26 cellular contexts compared by ENCODE assay signal in the genomic region with DNA sequence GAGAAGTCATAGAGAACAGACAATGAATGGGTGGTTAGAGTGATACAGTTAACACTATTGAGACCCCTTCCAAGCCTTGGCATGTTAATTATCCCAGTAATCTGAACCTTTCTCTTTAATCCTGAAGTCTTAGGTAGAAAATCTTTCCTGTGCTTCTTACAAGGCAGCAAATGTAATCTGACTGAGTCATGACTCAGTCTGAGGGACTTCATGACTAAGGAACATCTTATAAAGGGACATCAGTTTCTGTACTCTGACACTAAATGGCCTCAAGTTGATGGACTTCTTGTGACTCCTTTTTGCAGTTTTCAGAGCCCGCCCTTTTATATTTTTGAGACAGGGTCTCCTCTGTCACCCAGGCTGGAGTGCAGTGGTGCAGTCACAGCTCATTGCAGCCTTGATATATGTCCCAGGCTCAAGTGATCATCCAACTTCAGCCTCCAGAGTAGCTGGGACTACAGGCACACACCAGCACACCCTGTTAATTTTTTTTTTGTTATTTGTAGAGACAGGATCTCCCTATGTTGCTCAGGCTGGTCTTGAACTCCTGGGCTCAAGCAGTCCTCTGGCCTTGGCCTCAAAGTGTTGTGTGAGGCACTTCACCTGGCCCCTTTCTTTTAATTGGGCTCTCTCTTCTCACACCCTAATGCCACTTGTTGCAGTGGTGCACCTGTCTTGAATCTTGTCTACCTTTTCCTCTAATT. TPM values are rescaled to one million over a fixed set of nuclear protein-coding genes. Genes with fewer than 3 reads are reported as not detected.
DNase-seq lines count a peak whose midpoint lies in the region; ATAC-seq and TF ChIP-seq lines count a peak whose summit lies in the region.
"Had no signal": no experiment of that assay in that cellular context is flagged by ENCODE, and none has a peak within 500 bp of the region (broad histone marks: within the 10 kb centered on the region; RNA-seq: fewer than 3 reads in every experiment).

No MANE protein-coding gene starts in this region.

- TF ChIP-seq CTCF in HFFc6 (IDR thresholded peaks at IDR 0.05) (no peak), smooth muscle cell (IDR thresholded peaks at IDR 0.05; ENCODE audit: borderline replicate concordance, insufficient read depth, poor library complexity, severe bottlenecking) (no peak)

- no peaks in the 10 kb centered on the region for H3K79me2 ChIP-seq in smooth muscle cell (ENCODE audit: low read depth)

- no peaks in the 10 kb centered on the region for H3K4me1 Mint-ChIP-seq in activated CD4-positive, alpha-beta T cell treated with anti-CD3 and anti-CD28 coated beads for 36 hours
- peaks cover 35% of the 10 kb centered on the region for H3K4me1 Mint-ChIP-seq in HFFc6 (ENCODE audit: low read depth)
- H3K4me1 Mint-ChIP-seq: activated B cell treated with CpG ODN at 0.5 μM for 24 hours, GM23338 had no signal

- H3K27ac ChIP-seq in smooth muscle cell (ENCODE audit: low read depth), result peak overlapping the region; percentile 72
- H3K27ac ChIP-seq: gastroesophageal sphincter, lower lobe of right lung, RWPE1, testis had no signal

- 100% methylated on average over 1 of the region's 1 CpG for WGBS in smooth muscle cell (ENCODE audit: low lambda C conversion rate)

- no peak for ATAC-seq in activated CD4-positive, alpha-beta T cell treated with anti-CD3 and anti-CD28 coated beads for 36 hours
- ATAC-seq: esophagus mucosa, gastroesophageal sphincter, GM23338, lower lobe of right lung had no signal

- H3K27me3 ChIP-seq in adipocyte (replicated peaks; ENCODE audit: control insufficient read depth, insufficient read depth, low read length) (no peaks in the 10 kb centered on the region), smooth muscle cell (ENCODE audit: low read depth) (no peaks in the 10 kb centered on the region)
- H3K27me3 ChIP-seq: gastroesophageal sphincter, testis had no signal

- H3K9ac ChIP-seq in adipocyte (ENCODE audit: low read length) (no peak overlapping the region), smooth muscle cell (ENCODE audit: low read depth) (peak overlapping the region; percentile 15)

- no peaks in the 10 kb centered on the region for H3K9me3 Mint-ChIP-seq in activated CD4-positive, alpha-beta T cell treated with anti-CD3 and anti-CD28 coated beads for 36 hours (ENCODE audit: low read depth)
- no peaks in the 10 kb centered on the region for H3K9me3 Mint-ChIP-seq in HFFc6
- H3K9me3 Mint-ChIP-seq: activated B cell treated with CpG ODN at 0.5 μM for 24 hours, GM23338 had no signal

- no peak for DNase-seq in activated CD4-positive, alpha-beta T cell treated with anti-CD3 and anti-CD28 coated beads for 36 hours
- no peak for DNase-seq in activated CD4-positive, alpha-beta T cell treated with anti-CD3 and anti-CD28 coated beads for 1 hour
- peak; percentile 37 for DNase-seq in HFFc6
- DNase-seq in adipocyte (ENCODE audit: low read depth), result peak; percentile 6
- no peak for DNase-seq in smooth muscle cell (lab: John Stamatoyannopoulos, UW; ENCODE audit: unreplicated experiment)
- no peak for DNase-seq in superior temporal gyrus (ENCODE audit: extremely low spot score)
- no peak for DNase-seq in SIG-M5 treated with dmso at 0.1 percent for 504 hours (lab: John Stamatoyannopoulos, UW; ENCODE audit: unreplicated experiment)
- no peak for DNase-seq in cerebellum (ENCODE audit: low spot score)
- DNase-seq: 8988T; activated B cell treated with CpG ODN at 0.5 μM for 24 hours; activated naive CD4-positive, alpha-beta T cell treated with anti-CD3 and anti-CD28 coated beads, Interleukin-2, amount 50 U/mL, for 16 hours; activated T-cell treated with anti-CD3 and anti-CD28 coated beads, Interleukin-2, amount 50 U/mL, for 1 hour; Caco-2; hypothalamus; lower lobe of right lung; MM.1S; NCI-H1436 treated with DMSO at 0.1 percent for 48 hours; NCI-H2171; NCI-H526 treated with DMSO at 0.1 percent for 48 hours; T-helper 9 cell; testis had no signal

- CTCF ChIA-PET in activated CD4-positive, alpha-beta T cell treated with anti-CD3 and anti-CD28 coated beads for 36 hours (lab: Charles Lee), result no interaction called here

- no peak overlapping the region for H3K4me3 Mint-ChIP-seq in activated CD4-positive, alpha-beta T cell treated with anti-CD3 and anti-CD28 coated beads for 36 hours
- H3K4me3 Mint-ChIP-seq in HFFc6, result peak overlapping the region; percentile 32; the same call in 1 of the 2 replicates
- H3K4me3 Mint-ChIP-seq: activated B cell treated with CpG ODN at 0.5 μM for 24 hours, GM23338 had no signal

- H3K4me1 ChIP-seq in adipocyte (ENCODE audit: control insufficient read depth, insufficient read depth, low read length) (peaks cover 14% of the 10 kb centered on the region), smooth muscle cell (ENCODE audit: low read depth) (no peaks in the 10 kb centered on the region)
- H3K4me1 ChIP-seq: Caco-2, gastroesophageal sphincter, lower lobe of right lung, testis had no signal

- peak overlapping the region; percentile 17 for H3K27ac Mint-ChIP-seq in activated CD4-positive, alpha-beta T cell treated with anti-CD3 and anti-CD28 coated beads for 36 hours
- H3K27ac Mint-ChIP-seq in HFFc6, result peak overlapping the region; percentile 70
- H3K27ac Mint-ChIP-seq: activated B cell treated with CpG ODN at 0.5 μM for 24 hours, GM23338, progenitor cell of endocrine pancreas had no signal

- no peaks in the 10 kb centered on the region for H4K20me1 ChIP-seq in smooth muscle cell (ENCODE audit: low read depth)

- H3K4me3 ChIP-seq in adipocyte (ENCODE audit: low read length) (no peak overlapping the region), smooth muscle cell (no peak overlapping the region)
- H3K4me3 ChIP-seq: gastroesophageal sphincter, GM23338, lower lobe of right lung, testis had no signal

- H3F3A ChIP-seq in smooth muscle cell (ENCODE audit: low read depth), result peaks cover 4% of the 10 kb centered on the region

- no peak overlapping the region for H3K4me2 ChIP-seq in smooth muscle cell
- H3K4me2 ChIP-seq: GM23338 had no signal

- H2AFZ ChIP-seq in smooth muscle cell (ENCODE audit: low read depth), result no peak overlapping the region
- H2AFZ ChIP-seq: GM23338 had no signal

- H3K9me3 ChIP-seq in adipocyte (ENCODE audit: control insufficient read depth, low read length), result no peaks in the 10 kb centered on the region
- H3K9me3 ChIP-seq in smooth muscle cell (replicated peaks; ENCODE audit: low read depth), result no peaks in the 10 kb centered on the region
- H3K9me3 ChIP-seq: Caco-2, gastroesophageal sphincter, lower lobe of right lung, testis had no signal

- H3K27me3 Mint-ChIP-seq in activated CD4-positive, alpha-beta T cell treated with anti-CD3 and anti-CD28 coated beads for 36 hours, result no peaks in the 10 kb centered on the region
- H3K27me3 Mint-ChIP-seq in HFFc6 (ENCODE audit: insufficient read depth), result no peaks in the 10 kb centered on the region; the same call in 1 of the 2 replicates
- H3K27me3 Mint-ChIP-seq: activated B cell treated with CpG ODN at 0.5 μM for 24 hours, progenitor cell of endocrine pancreas had no signal

- intact Hi-C loops in activated CD4-positive, alpha-beta T cell treated with anti-CD3 and anti-CD28 coated beads for 36 hours (cut with DNase I, micrococcal nuclease), result no loop called here

- peaks cover 41% of the 10 kb centered on the region for H3K36me3 Mint-ChIP-seq in activated CD4-positive, alpha-beta T cell treated with anti-CD3 and anti-CD28 coated beads for 36 hours (ENCODE audit: low read depth)
- H3K36me3 Mint-ChIP-seq in HFFc6 (ENCODE audit: low read depth), result peaks cover 24% of the 10 kb centered on the region

- POLR2A ChIA-PET in activated CD4-positive, alpha-beta T cell treated with anti-CD3 and anti-CD28 coated beads for 36 hours (lab: Charles Lee), result no interaction called here

- peaks cover 53% of the 10 kb centered on the region for H3K36me3 ChIP-seq in adipocyte (ENCODE audit: control insufficient read depth, insufficient read depth, low read length, severe bottlenecking)
- peaks cover 8% of the 10 kb centered on the region for H3K36me3 ChIP-seq in smooth muscle cell (ENCODE audit: low read depth)

RNA-seq across cellular contexts. Expression of a gene that starts 9.5 kb away (rescaled TPM):
- total RNA-seq in activated CD4-positive, alpha-beta T cell treated with anti-CD3 and anti-CD28 coated beads for 36 hours, result 100 to 1,000 TPM in 1 of 2 experiments, 10 to 100 TPM in 1; 86.9 to 117 TPM
- total RNA-seq in HFFc6 (2021; fragmentation: NEBNext Ultra II Directional; extraction: Animal tissue kit (Norgen Biotek cat#: 25700)), result 10 to 100 TPM; 37.7 to 49.8 (median 41.9) TPM
- 21.6 and 22.9 TPM in 2 replicates for total RNA-seq in smooth muscle cell
- 22.6 and 38.2 TPM in 2 replicates for polyA plus RNA-seq in smooth muscle cell
- 81.1 TPM for total RNA-seq in cerebellum

RNA-seq across cellular contexts. Expression of a gene that starts 21.8 kb away (rescaled TPM):
- total RNA-seq in activated CD4-positive, alpha-beta T cell treated with anti-CD3 and anti-CD28 coated beads for 36 hours, result 10 to 100 TPM; 12.3 to 15.6 TPM
- 1 to 10 TPM; 2.1 to 3.1 (median 2.6) TPM for total RNA-seq in HFFc6 (2021; fragmentation: NEBNext Ultra II Directional; extraction: Animal tissue kit (Norgen Biotek cat#: 25700))
- total RNA-seq in smooth muscle cell, result 1.2 and 2.7 TPM in 2 replicates
- polyA plus RNA-seq in smooth muscle cell, result 6.4 and 8.1 TPM in 2 replicates
- total RNA-seq in cerebellum, result 5.1 TPM

RNA-seq across cellular contexts. Expression of a gene that starts 25.2 kb away (rescaled TPM):
- total RNA-seq in activated CD4-positive, alpha-beta T cell treated with anti-CD3 and anti-CD28 coated beads for 36 hours, result 10 to 100 TPM; 13.9 to 15.4 TPM
- 10 to 100 TPM; 18.3 to 26.5 (median 23.1) TPM for total RNA-seq in HFFc6 (2021; fragmentation: NEBNext Ultra II Directional; extraction: Animal tissue kit (Norgen Biotek cat#: 25700))
- total RNA-seq in smooth muscle cell, result 70.8 and 77.0 TPM in 2 replicates
- 34.6 and 35.6 TPM in 2 replicates for polyA plus RNA-seq in smooth muscle cell
- total RNA-seq in cerebellum, result 28.2 TPM

Comparison
In these comparisons a context has a peak if more than half of its experiments do, and no peak if none do; other contexts are left out.
1. DNase-seq: peak in HFFc6 (single experiment) and adipocyte (single experiment); none in activated CD4-positive, alpha-beta T cell treated with anti-CD3 and anti-CD28 coated beads for 36 hours (single experiment), activated CD4-positive, alpha-beta T cell treated with anti-CD3 and anti-CD28 coated beads for 1 hour (single experiment), smooth muscle cell (single experiment), superior temporal gyrus (single experiment), SIG-M5 treated with dmso at 0.1 percent for 504 hours (single experiment) and cerebellum (single experiment).